13 cellular contexts compared by ENCODE assay signal in genomic region chr3:32194653-32195052, GRCh38.
"Had no signal": no experiment of that assay in that cellular context is flagged by ENCODE, and none has a peak within 500 bp of the region (broad histone marks: within the 10 kb centered on the region; RNA-seq: fewer than 3 reads in every experiment).

No MANE protein-coding gene starts in this region.

- DNase-seq: activated CD4-positive, alpha-beta T cell treated with anti-CD3 and anti-CD28 coated beads, Interleukin-2, amount 50 U/mL, for 4 hours; activated CD4-positive, CD25-positive, alpha-beta regulatory T cell treated with anti-CD3 and anti-CD28 coated beads, Interleukin-2, amount 50 U/mL, for 72 hours; activated effector memory CD4-positive, alpha-beta T cell treated with anti-CD3 and anti-CD28 coated beads, Interleukin-2, amount 50 U/mL, for 16 hours; activated T-cell treated with anti-CD3 and anti-CD28 coated beads, Interleukin-2, amount 50 U/mL, for 24 hours; foreskin melanocyte; islet precursor cell; sigmoid colon; stimulated activated CD4-positive, alpha-beta T cell treated with anti-CD3 and anti-CD28 coated beads, Interleukin-12 subunit alpha, Interleukin-12 subunit beta, amount 100 ng/mL, for 4 hours; stimulated activated naive CD4-positive, alpha-beta T cell treated with Interleukin-2 at 50 U/mL for 16 hours; SW 1271; trophoblast cell had no signal

- H3K9me3 ChIP-seq: ascending aorta, neutrophil, sigmoid colon had no signal

- H3K36me3 ChIP-seq: ascending aorta, neutrophil, sigmoid colon had no signal

- H3K27ac ChIP-seq: ascending aorta, neutrophil, sigmoid colon had no signal

- H3K27me3 ChIP-seq: ascending aorta, sigmoid colon had no signal

- H3K4me3 ChIP-seq: ascending aorta, sigmoid colon had no signal

- H3K4me1 ChIP-seq: ascending aorta, sigmoid colon had no signal
